2 cellular contexts compared by ENCODE assay signal in the genomic region with DNA sequence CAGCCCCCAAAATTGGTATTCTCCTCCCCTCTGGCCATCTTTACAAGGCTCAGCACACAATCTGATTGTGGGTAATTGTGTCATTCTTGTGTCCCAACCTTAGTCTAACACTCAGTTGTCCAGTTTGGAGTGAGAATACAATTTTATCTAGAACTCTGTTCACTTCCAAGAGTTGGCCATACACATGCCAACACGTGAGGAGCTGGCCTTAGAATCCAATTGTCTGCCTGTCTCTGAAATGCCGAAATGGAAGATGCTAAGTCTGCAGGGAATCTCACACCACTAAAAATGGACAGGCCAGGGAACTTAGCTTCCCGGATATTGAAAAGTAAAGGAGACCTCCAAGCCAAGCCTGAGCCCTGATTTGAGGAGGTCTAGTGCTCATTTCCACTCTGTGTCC.
TF ChIP-seq lines count a peak whose summit lies in the region.

No MANE protein-coding gene starts in this region.

TF ChIP-seq in GM23338, 12 proteins besides CTCF, POLR2A, EP300 and RAD21:
- no peak for TF ChIP-seq POLR2AphosphoS5 (IDR thresholded peaks at IDR 0.05; ENCODE audit: low read depth)
- peak; percentile 65 for TF ChIP-seq EZH2 (IDR thresholded peaks at IDR 0.05; ENCODE audit: low read depth, unreplicated experiment)
- TF ChIP-seq, protein P1, sequence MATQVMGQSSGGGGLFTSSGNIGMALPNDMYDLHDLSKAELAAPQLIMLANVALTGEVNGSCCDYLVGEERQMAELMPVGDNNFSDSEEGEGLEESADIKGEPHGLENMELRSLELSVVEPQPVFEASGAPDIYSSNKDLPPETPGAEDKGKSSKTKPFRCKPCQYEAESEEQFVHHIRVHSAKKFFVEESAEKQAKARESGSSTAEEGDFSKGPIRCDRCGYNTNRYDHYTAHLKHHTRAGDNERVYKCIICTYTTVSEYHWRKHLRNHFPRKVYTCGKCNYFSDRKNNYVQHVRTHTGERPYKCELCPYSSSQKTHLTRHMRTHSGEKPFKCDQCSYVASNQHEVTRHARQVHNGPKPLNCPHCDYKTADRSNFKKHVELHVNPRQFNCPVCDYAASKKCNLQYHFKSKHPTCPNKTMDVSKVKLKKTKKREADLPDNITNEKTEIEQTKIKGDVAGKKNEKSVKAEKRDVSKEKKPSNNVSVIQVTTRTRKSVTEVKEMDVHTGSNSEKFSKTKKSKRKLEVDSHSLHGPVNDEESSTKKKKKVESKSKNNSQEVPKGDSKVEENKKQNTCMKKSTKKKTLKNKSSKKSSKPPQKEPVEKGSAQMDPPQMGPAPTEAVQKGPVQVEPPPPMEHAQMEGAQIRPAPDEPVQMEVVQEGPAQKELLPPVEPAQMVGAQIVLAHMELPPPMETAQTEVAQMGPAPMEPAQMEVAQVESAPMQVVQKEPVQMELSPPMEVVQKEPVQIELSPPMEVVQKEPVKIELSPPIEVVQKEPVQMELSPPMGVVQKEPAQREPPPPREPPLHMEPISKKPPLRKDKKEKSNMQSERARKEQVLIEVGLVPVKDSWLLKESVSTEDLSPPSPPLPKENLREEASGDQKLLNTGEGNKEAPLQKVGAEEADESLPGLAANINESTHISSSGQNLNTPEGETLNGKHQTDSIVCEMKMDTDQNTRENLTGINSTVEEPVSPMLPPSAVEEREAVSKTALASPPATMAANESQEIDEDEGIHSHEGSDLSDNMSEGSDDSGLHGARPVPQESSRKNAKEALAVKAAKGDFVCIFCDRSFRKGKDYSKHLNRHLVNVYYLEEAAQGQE (IDR thresholded peaks at IDR 0.05; ENCODE audit: unreplicated experiment), result no peak
- no peak for TF ChIP-seq STAT1 (IDR thresholded peaks at IDR 0.05; ENCODE audit: unreplicated experiment)

TF ChIP-seq in HepG2, 621 proteins besides CTCF, POLR2A, EP300 and RAD21:
- TF ChIP-seq CCDC6 (CRISPR knock-in tag; IDR thresholded peaks at IDR 0.05) (0 out of 2 replicates have a peak, but pooled peaks have one; percentile 35), RBM22 (optimal IDR thresholded peaks at IDR 0.05; ENCODE audit: low read length) (peak; percentile 52), NR2F6 (IDR thresholded peaks at IDR 0.05) (no peak), NR2F6 (CRISPR knock-in tag; IDR thresholded peaks at IDR 0.05) (no peak), MEIS2 (CRISPR knock-in tag; IDR thresholded peaks at IDR 0.05) (no peak), POLR2AphosphoS5 (IDR thresholded peaks at IDR 0.05; ENCODE audit: low read depth, low read length) (peak; percentile 37; the same call in 1 of the 2 replicates)
- TF ChIP-seq, protein P2, sequence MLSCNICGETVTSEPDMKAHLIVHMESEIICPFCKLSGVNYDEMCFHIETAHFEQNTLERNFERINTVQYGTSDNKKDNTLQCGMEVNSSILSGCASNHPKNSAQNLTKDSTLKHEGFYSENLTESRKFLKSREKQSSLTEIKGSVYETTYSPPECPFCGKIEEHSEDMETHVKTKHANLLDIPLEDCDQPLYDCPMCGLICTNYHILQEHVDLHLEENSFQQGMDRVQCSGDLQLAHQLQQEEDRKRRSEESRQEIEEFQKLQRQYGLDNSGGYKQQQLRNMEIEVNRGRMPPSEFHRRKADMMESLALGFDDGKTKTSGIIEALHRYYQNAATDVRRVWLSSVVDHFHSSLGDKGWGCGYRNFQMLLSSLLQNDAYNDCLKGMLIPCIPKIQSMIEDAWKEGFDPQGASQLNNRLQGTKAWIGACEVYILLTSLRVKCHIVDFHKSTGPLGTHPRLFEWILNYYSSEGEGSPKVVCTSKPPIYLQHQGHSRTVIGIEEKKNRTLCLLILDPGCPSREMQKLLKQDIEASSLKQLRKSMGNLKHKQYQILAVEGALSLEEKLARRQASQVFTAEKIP (CRISPR knock-in tag; IDR thresholded peaks at IDR 0.05; ENCODE audit: borderline replicate concordance), result 0 out of 2 replicates have a peak, but pooled peaks have one; percentile 54
